ENCODE assay signal across 24 cellular contexts in the genomic region with DNA sequence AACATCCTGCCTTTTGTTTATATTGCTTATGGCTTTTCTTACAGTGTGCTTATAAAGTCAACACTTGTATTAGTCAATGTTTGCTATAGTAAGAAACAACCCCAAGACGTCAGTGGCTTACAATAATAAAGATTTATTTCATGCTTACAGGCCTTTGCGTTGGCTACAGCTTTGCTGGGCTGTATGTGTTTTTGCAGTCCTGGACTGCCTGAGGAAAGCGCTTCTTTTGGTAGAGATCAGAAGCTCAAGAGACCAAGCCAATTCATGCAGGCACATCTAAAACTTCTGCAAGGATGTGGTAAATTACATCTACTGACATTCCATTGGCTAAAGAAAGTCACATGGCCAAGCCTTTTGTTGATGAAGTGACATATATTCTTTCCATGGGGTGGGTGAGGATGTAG. TPM values are rescaled to one million over a fixed set of nuclear protein-coding genes. Genes with fewer than 3 reads are reported as not detected.
DNase-seq lines count a peak whose midpoint lies in the region; ATAC-seq and TF ChIP-seq lines count a peak whose summit lies in the region.
"Had no signal": no experiment of that assay in that cellular context is flagged by ENCODE, and none has a peak within 500 bp of the region (broad histone marks: within the 10 kb centered on the region; RNA-seq: fewer than 3 reads in every experiment).

No MANE protein-coding gene starts in this region.

- peak; percentile 11 for DNase-seq in EL
- peak; percentile 33 for DNase-seq in HEK293T (ENCODE audit: extremely low spot score)
- no peak for DNase-seq in WTC11 (ENCODE audit: low spot score)
- DNase-seq in neural progenitor cell (ENCODE audit: low spot score) = peak; percentile 2
- no peak for DNase-seq in 8988T
- DNase-seq in GM19238 (ENCODE audit: insufficient read length, low spot score) = no peak
- DNase-seq: BE2C; central memory CD4-positive, alpha-beta T cell; erythroblast; gastrocnemius medialis; NCI-H1048; NCI-H524 treated with DMSO at 0.1 percent for 48 hours; psoas muscle; stimulated activated CD4-positive, alpha-beta T cell treated with anti-CD3 and anti-CD28 coated beads, Interleukin-4, amount 100 ng/mL, for 24 hours; stomach; T-helper 9 cell; trophoblast cell had no signal

- no peaks in the 10 kb centered on the region for H3F3A ChIP-seq in neural progenitor cell (ENCODE audit: low read depth)

- ATAC-seq in WTC11 = peak; percentile 47; the same call in 1 of the 2 replicates
- no peak for ATAC-seq in HG03045 (IDR thresholded peaks at IDR 0.05; ENCODE audit: unreplicated experiment)
- ATAC-seq: activated CD4-positive, CD25-positive, alpha-beta regulatory T cell treated with anti-CD3 and anti-CD28 coated beads, Interleukin-2, amount 50 U/mL, for 24 hours; gastrocnemius medialis; GM12878; psoas muscle had no signal

- peaks cover 9% of the 10 kb centered on the region for H3K9me3 Mint-ChIP-seq in WTC11
- H3K9me3 Mint-ChIP-seq in neural progenitor cell = peaks cover 4% of the 10 kb centered on the region
- H3K9me3 Mint-ChIP-seq: nephron had no signal

- no peaks in the 10 kb centered on the region for H4K20me1 ChIP-seq in neural progenitor cell (ENCODE audit: low read depth)

- peaks cover 28% of the 10 kb centered on the region for H3K4me1 Mint-ChIP-seq in WTC11
- no peaks in the 10 kb centered on the region for H3K4me1 Mint-ChIP-seq in neural progenitor cell
- H3K4me1 Mint-ChIP-seq: nephron had no signal

- POLR2A ChIA-PET in HEK293T (lab: Yijun Ruan, JAX) = no interaction called here
- POLR2A ChIA-PET in WTC11 (lab: Charles Lee) = no interaction called here

- H3K4me2 ChIP-seq in neural progenitor cell = no peak overlapping the region
- H3K4me2 ChIP-seq: smooth muscle cell had no signal

- no peak for TF ChIP-seq CTCF in WTC11 (IDR thresholded peaks at IDR 0.05)
- no peak for TF ChIP-seq CTCF in neural progenitor cell (IDR thresholded peaks at IDR 0.05)

- no peaks in the 10 kb centered on the region for H3K36me3 ChIP-seq in neural progenitor cell
- H3K36me3 ChIP-seq: BE2C, gastrocnemius medialis, stomach had no signal

- H3K9ac ChIP-seq in neural progenitor cell = no peak overlapping the region

- H3K27ac ChIP-seq in neural progenitor cell = no peak overlapping the region
- H3K27ac ChIP-seq: gastrocnemius medialis, psoas muscle, stomach had no signal

- H3K27me3 Mint-ChIP-seq in WTC11 (ENCODE audit: low read depth) = no peaks in the 10 kb centered on the region
- H3K27me3 Mint-ChIP-seq in neural progenitor cell (ENCODE audit: insufficient read depth, low read depth) = no peaks in the 10 kb centered on the region

- no peaks in the 10 kb centered on the region for H3K27me3 ChIP-seq in neural progenitor cell
- H3K27me3 ChIP-seq: BE2C, gastrocnemius medialis had no signal

- CTCF ChIA-PET in HEK293T (lab: Yijun Ruan, JAX) (interaction anchor here (0.5 kb wide), 2 partner anchors 9 to 760 kb away, joined by 3 read pairs; no protein-coding TSS in a partner anchor), WTC11 (lab: Charles Lee) (no interaction called here)

- H3K27ac Mint-ChIP-seq in WTC11 = no peak overlapping the region
- no peak overlapping the region for H3K27ac Mint-ChIP-seq in neural progenitor cell
- H3K27ac Mint-ChIP-seq: IgD-negative memory B cell, nephron had no signal

- no peaks in the 10 kb centered on the region for H3K9me3 ChIP-seq in neural progenitor cell (ENCODE audit: low read depth)
- H3K9me3 ChIP-seq: BE2C, gastrocnemius medialis, psoas muscle, stomach had no signal

- peak overlapping the region; percentile 73 for H2AFZ ChIP-seq in neural progenitor cell (replicated peaks)

- no peaks in the 10 kb centered on the region for H3K79me2 ChIP-seq in neural progenitor cell (ENCODE audit: low read depth)

- H3K36me3 Mint-ChIP-seq in WTC11 (no peaks in the 10 kb centered on the region; the same call in 1 of the 2 replicates), neural progenitor cell (no peaks in the 10 kb centered on the region)
- H3K36me3 Mint-ChIP-seq: IgD-negative memory B cell had no signal

- H3K4me1 ChIP-seq in neural progenitor cell = no peaks in the 10 kb centered on the region
- H3K4me1 ChIP-seq: BE2C, gastrocnemius medialis, psoas muscle, stomach had no signal

- H3K4me3 ChIP-seq in neural progenitor cell = no peak overlapping the region
- H3K4me3 ChIP-seq: gastrocnemius medialis, GM12878, psoas muscle, smooth muscle cell, stomach had no signal

- H3K4me3 Mint-ChIP-seq in WTC11 (no peak overlapping the region), neural progenitor cell (no peak overlapping the region)
- H3K4me3 Mint-ChIP-seq: IgD-negative memory B cell, nephron had no signal

TF ChIP-seq in HEK293T, 16 proteins besides CTCF, POLR2A, EP300 and RAD21:
- TF ChIP-seq ARNT (IDR thresholded peaks at IDR 0.05) = no peak
- TF ChIP-seq, protein P1, sequence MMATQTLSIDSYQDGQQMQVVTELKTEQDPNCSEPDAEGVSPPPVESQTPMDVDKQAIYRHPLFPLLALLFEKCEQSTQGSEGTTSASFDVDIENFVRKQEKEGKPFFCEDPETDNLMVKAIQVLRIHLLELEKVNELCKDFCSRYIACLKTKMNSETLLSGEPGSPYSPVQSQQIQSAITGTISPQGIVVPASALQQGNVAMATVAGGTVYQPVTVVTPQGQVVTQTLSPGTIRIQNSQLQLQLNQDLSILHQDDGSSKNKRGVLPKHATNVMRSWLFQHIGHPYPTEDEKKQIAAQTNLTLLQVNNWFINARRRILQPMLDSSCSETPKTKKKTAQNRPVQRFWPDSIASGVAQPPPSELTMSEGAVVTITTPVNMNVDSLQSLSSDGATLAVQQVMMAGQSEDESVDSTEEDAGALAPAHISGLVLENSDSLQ (IDR thresholded peaks at IDR 0.05) = peak; percentile 81

TF ChIP-seq in WTC11, 78 proteins besides CTCF, POLR2A, EP300 and RAD21:
- TF ChIP-seq CREB1 (CRISPR knock-in tag; IDR thresholded peaks at IDR 0.05) = no peak
- TF ChIP-seq, protein P2, sequence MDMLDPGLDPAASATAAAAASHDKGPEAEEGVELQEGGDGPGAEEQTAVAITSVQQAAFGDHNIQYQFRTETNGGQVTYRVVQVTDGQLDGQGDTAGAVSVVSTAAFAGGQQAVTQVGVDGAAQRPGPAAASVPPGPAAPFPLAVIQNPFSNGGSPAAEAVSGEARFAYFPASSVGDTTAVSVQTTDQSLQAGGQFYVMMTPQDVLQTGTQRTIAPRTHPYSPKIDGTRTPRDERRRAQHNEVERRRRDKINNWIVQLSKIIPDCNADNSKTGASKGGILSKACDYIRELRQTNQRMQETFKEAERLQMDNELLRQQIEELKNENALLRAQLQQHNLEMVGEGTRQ (CRISPR knock-in tag; IDR thresholded peaks at IDR 0.05) = peak; percentile 85
- no peak for TF ChIP-seq KAT7 (CRISPR knock-in tag; IDR thresholded peaks at IDR 0.05; ENCODE audit: borderline replicate concordance)
- no peak for TF ChIP-seq ZNF317 (CRISPR knock-in tag; IDR thresholded peaks at IDR 0.05; ENCODE audit: borderline replicate concordance, low read depth)
- TF ChIP-seq TEAD1 (CRISPR knock-in tag; IDR thresholded peaks at IDR 0.05) = no peak
- no peak for TF ChIP-seq JAZF1 (CRISPR knock-in tag; IDR thresholded peaks at IDR 0.05)
- TF ChIP-seq, protein P3, sequence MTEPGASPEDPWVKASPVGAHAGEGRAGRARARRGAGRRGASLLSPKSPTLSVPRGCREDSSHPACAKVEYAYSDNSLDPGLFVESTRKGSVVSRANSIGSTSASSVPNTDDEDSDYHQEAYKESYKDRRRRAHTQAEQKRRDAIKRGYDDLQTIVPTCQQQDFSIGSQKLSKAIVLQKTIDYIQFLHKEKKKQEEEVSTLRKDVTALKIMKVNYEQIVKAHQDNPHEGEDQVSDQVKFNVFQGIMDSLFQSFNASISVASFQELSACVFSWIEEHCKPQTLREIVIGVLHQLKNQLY (CRISPR knock-in tag; IDR thresholded peaks at IDR 0.05) = no peak
- TF ChIP-seq, protein P4, sequence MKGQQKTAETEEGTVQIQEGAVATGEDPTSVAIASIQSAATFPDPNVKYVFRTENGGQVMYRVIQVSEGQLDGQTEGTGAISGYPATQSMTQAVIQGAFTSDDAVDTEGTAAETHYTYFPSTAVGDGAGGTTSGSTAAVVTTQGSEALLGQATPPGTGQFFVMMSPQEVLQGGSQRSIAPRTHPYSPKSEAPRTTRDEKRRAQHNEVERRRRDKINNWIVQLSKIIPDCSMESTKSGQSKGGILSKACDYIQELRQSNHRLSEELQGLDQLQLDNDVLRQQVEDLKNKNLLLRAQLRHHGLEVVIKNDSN (CRISPR knock-in tag; IDR thresholded peaks at IDR 0.05) = peak; percentile 63; the same call in 1 of the 2 replicates
- no peak for TF ChIP-seq NFE2L1 (CRISPR knock-in tag; IDR thresholded peaks at IDR 0.05)
- no peak for TF ChIP-seq ZNF263 (CRISPR knock-in tag; IDR thresholded peaks at IDR 0.05; ENCODE audit: low read depth)

RNA-seq across cellular contexts. Expression of a gene that starts 17.5 kb away (rescaled TPM):
- total RNA-seq in WTC11 (2021) = 4.8 to 8.1 TPM (median 8.1 TPM) in 3 replicates
- total RNA-seq in neural progenitor cell (ENCODE audit: low replicate concordance) = 16.9 and 25.8 TPM in 2 replicates
- total RNA-seq: activated CD8-positive, alpha-beta memory T cell treated with anti-CD3 and anti-CD28 coated beads for 36 hours; GM12878 had no signal

RNA-seq across cellular contexts. Expression of a gene that starts 48.3 kb away (rescaled TPM):
- 28.2 to 31.0 TPM (median 28.8 TPM) in 3 replicates for total RNA-seq in WTC11 (2021)
- 28.5 and 32.8 TPM in 2 replicates for total RNA-seq in neural progenitor cell (ENCODE audit: low replicate concordance)
- total RNA-seq: activated CD8-positive, alpha-beta memory T cell treated with anti-CD3 and anti-CD28 coated beads for 36 hours had no signal

Comparison
In these comparisons a context has a peak if more than half of its experiments do, and no peak if none do; other contexts are left out.
1. DNase-seq: peak in EL (single experiment), HEK293T (single experiment) and neural progenitor cell (single experiment); none in WTC11 (single experiment), 8988T (single experiment) and GM19238 (single experiment).